8 cellular contexts compared by ENCODE assay signal in genomic region chr11:13277719-13278619, GRCh38. TPM values are rescaled to one million over a fixed set of nuclear protein-coding genes. Genes with fewer than 3 reads are reported as not detected.
DNase-seq lines count a peak whose midpoint lies in the region; ATAC-seq and TF ChIP-seq lines count a peak whose summit lies in the region.

Gene BMAL1 (plus strand): TSS chr11:13277790. CDS start chr11:13354309, 76,519 bp downstream.

- peak within 1 kb of the TSS; percentile 26 for H2BK5ac ChIP-seq in trophoblast cell (ENCODE audit: low read depth, low read length, poor library complexity)

- no peak within 1 kb of the TSS for H3K23ac ChIP-seq in trophoblast cell (ENCODE audit: low read length)

- TF ChIP-seq CTCF in Peyer's patch (IDR thresholded peaks at IDR 0.05) = no peak
- no peak for TF ChIP-seq CTCF in vagina (IDR thresholded peaks at IDR 0.05)

- H4K12ac ChIP-seq in trophoblast cell (ENCODE audit: low read depth, low read length) = peak within 1 kb of the TSS; percentile 35

- peak within 1 kb of the TSS; percentile 87 for H3K4me2 ChIP-seq in trophoblast cell (ENCODE audit: low read length)

- no peak within 1 kb of the TSS for H2BK120ac ChIP-seq in trophoblast cell (ENCODE audit: insufficient read depth, low read length, poor library complexity)

- peak within 1 kb of the TSS; percentile 57 for H4K91ac ChIP-seq in trophoblast cell (ENCODE audit: low read depth, low read length)

- H3K36me3 ChIP-seq in Peyer's patch (no peaks in the 10 kb centered on the region), trophoblast cell (ENCODE audit: control insufficient read depth in 1 of 2, insufficient read depth in 2 of 2, low read length in 2 of 2) (no peaks in the 10 kb centered on the region), vagina (no peaks in the 10 kb centered on the region)

- peak; percentile 20 for ATAC-seq in HG02763 (IDR thresholded peaks at IDR 0.05; ENCODE audit: unreplicated experiment)

- peaks cover 5% of the 10 kb centered on the region for H3K79me1 ChIP-seq in trophoblast cell (ENCODE audit: low read length)

- intact Hi-C loops in vagina (cut with DNase I) = no loop called here

- no CpG with 5 or more reads among the region's 101 CpGs for WGBS in trophoblast cell (ENCODE audit: extremely low coverage, insufficient coverage, insufficient read length)

- peaks cover 0 to 29% (median 4%) of the 10 kb centered on the region in 4 donors for H3K4me1 ChIP-seq in Peyer's patch
- peaks cover 3 to 10% of the 10 kb centered on the region in 2 experiments for H3K4me1 ChIP-seq in trophoblast cell (ENCODE audit: control insufficient read depth in 1 of 2, insufficient read depth in 2 of 2, low read length in 2 of 2)
- H3K4me1 ChIP-seq in vagina = peaks cover 43% of the 10 kb centered on the region

- H3K9ac ChIP-seq in trophoblast cell (ENCODE audit: low read length) = peak within 1 kb of the TSS; percentile 75

- H2AK5ac ChIP-seq in trophoblast cell (ENCODE audit: low read length) = no peak within 1 kb of the TSS

- H3K27ac ChIP-seq in Peyer's patch (peak within 1 kb of the TSS; percentile 87 to 98 (median 90)), trophoblast cell (ENCODE audit: low read depth, low read length) (no peak within 1 kb of the TSS), vagina (peak within 1 kb of the TSS; percentile 96)

- H3K27me3 ChIP-seq in Peyer's patch (no peaks in the 10 kb centered on the region), trophoblast cell (ENCODE audit: insufficient read depth, low read length) (peaks cover 21% of the 10 kb centered on the region), vagina (no peaks in the 10 kb centered on the region)

- H2BK12ac ChIP-seq in trophoblast cell (ENCODE audit: low read length) = peak within 1 kb of the TSS; percentile 17

- H2AFZ ChIP-seq in trophoblast cell (ENCODE audit: insufficient read depth, low read length, poor library complexity) = peak within 1 kb of the TSS; percentile 71

- peak within 1 kb of the TSS; percentile 68 for H3K14ac ChIP-seq in trophoblast cell (ENCODE audit: low read length)

- peak within 1 kb of the TSS; percentile 33 for H4K8ac ChIP-seq in trophoblast cell (ENCODE audit: low read depth, low read length)

- DNase-seq in NCI-H146 (lab: John Stamatoyannopoulos, UW) = peak; percentile 23
- DNase-seq in NCI-H146 treated with DMSO at 0.1 percent for 48 hours (lab: John Stamatoyannopoulos, UW; ENCODE audit: unreplicated experiment) = no peak
- DNase-seq in Peyer's patch = peak; percentile 65 to 82 (median 78)
- peak; percentile 56 for DNase-seq in activated gamma-delta T cell treated with Interleukin-2 at 50 U/mL for 16 hours
- no peak for DNase-seq in glomerular endothelial cell (ENCODE audit: extremely low read depth, low read depth, low spot score)
- no peak for DNase-seq in trophoblast cell
- DNase-seq in vagina (ENCODE audit: extremely low spot score in 2 of 2) = no peak

- no peaks in the 10 kb centered on the region for H3K9me3 ChIP-seq in Peyer's patch
- peaks cover 2% of the 10 kb centered on the region for H3K9me3 ChIP-seq in trophoblast cell (ENCODE audit: insufficient read depth, low read depth, low read length)
- H3K9me3 ChIP-seq in vagina = no peaks in the 10 kb centered on the region

- no peaks in the 10 kb centered on the region for H3K79me2 ChIP-seq in trophoblast cell (ENCODE audit: control insufficient read depth, insufficient read depth, low read length, poor library complexity)

- peak within 1 kb of the TSS; percentile 10 for H3K18ac ChIP-seq in trophoblast cell (ENCODE audit: low read length)

- H3K4me3 ChIP-seq in Peyer's patch = peak within 1 kb of the TSS; percentile 90 to 100 (median 97)
- peak within 1 kb of the TSS; percentile 85 for H3K4me3 ChIP-seq in trophoblast cell (ENCODE audit: low read depth, low read length)
- H3K4me3 ChIP-seq in vagina = peak within 1 kb of the TSS; percentile 79 to 88

- TF ChIP-seq POLR2A in Peyer's patch (IDR thresholded peaks at IDR 0.05) = peak in 1 of 2 donors; percentile 55
- peak in 1 of 2 donors; percentile 83 for TF ChIP-seq POLR2A in vagina (IDR thresholded peaks at IDR 0.05)

- H3K4ac ChIP-seq in trophoblast cell (ENCODE audit: low read depth, low read length) = no peak within 1 kb of the TSS

RNA-seq across cellular contexts. Expression of gene BMAL1, which starts in this region (rescaled TPM):
- total RNA-seq in Peyer's patch (10 to 100 TPM; 19.4 to 87.5 (median 39.7) TPM), glomerular endothelial cell (9.9 and 10.6 TPM in 2 replicates), vagina (44.0 TPM)
- polyA plus RNA-seq in trophoblast cell (2013) = 18.8 and 20.8 TPM in 2 replicates

Comparison
In these comparisons a context has a peak if more than half of its experiments do, and no peak if none do; other contexts are left out.
1. DNase-seq: peak in NCI-H146 (single experiment), Peyer's patch (3 of 3) and activated gamma-delta T cell treated with Interleukin-2 at 50 U/mL for 16 hours (single experiment); none in NCI-H146 treated with DMSO at 0.1 percent for 48 hours (single experiment), glomerular endothelial cell (single experiment), trophoblast cell (0 of 2) and vagina (0 of 2).
2. Peak in every context shown above with its lines, with median percentiles within 50 percentile points of each other: H3K4me3 ChIP-seq.